In genomic region chr4:170138580-170139194, GRCh38 we compare ENCODE assay signal across 8 cellular contexts. TPM values are rescaled to one million over a fixed set of nuclear protein-coding genes. Genes with fewer than 3 reads are reported as not detected.
DNase-seq lines count a peak whose midpoint lies in the region; ATAC-seq lines count a peak whose summit lies in the region.

No MANE protein-coding gene starts in this region.

- H3K27ac ChIP-seq in CD8-positive, alpha-beta memory T cell (ENCODE audit: low read depth, low read length) = no peak overlapping the region

- no peaks in the 10 kb centered on the region for H3K36me3 ChIP-seq in CD8-positive, alpha-beta memory T cell (ENCODE audit: insufficient read depth, low read length)

- CTCF ChIA-PET in CD8-positive, alpha-beta memory T cell (lab: Charles Lee) = no interaction called here

- peak; percentile 91 for ATAC-seq in GM19438 (IDR thresholded peaks at IDR 0.05; ENCODE audit: low read depth, unreplicated experiment)
- ATAC-seq in HG03520 (IDR thresholded peaks at IDR 0.05; ENCODE audit: unreplicated experiment) = peak; percentile 94
- peak; percentile 60 for ATAC-seq in memory B cell (ENCODE audit: low read depth)

- H3K4me3 Mint-ChIP-seq in CD8-positive, alpha-beta memory T cell = no peak overlapping the region
- no peak overlapping the region for H3K4me3 Mint-ChIP-seq in memory B cell

- H3K4me1 Mint-ChIP-seq in CD8-positive, alpha-beta memory T cell = peaks cover 0 to 5% (median 2%) of the 10 kb centered on the region in 3 donors
- H3K4me1 Mint-ChIP-seq in memory B cell = no peaks in the 10 kb centered on the region

- H3K4me3 ChIP-seq in CD8-positive, alpha-beta memory T cell (ENCODE audit: low read length) = no peak overlapping the region

- H3K27ac Mint-ChIP-seq in CD8-positive, alpha-beta memory T cell = no peak overlapping the region
- H3K27ac Mint-ChIP-seq in memory B cell = no peak overlapping the region

- H3K9me3 ChIP-seq in CD8-positive, alpha-beta memory T cell (ENCODE audit: low read length) = no peaks in the 10 kb centered on the region

- peak; percentile 24 to 68 (median 41) for DNase-seq in CD8-positive, alpha-beta memory T cell
- peak; percentile 69 for DNase-seq in NCI-H748 (lab: John Stamatoyannopoulos, UW; ENCODE audit: unreplicated experiment)
- DNase-seq in activated CD4-positive, alpha-beta T cell treated with anti-CD3 and anti-CD28 coated beads, Interleukin-2, amount 50 U/mL, for 4 hours = peak; percentile 55
- peak; percentile 49 for DNase-seq in effector CD4-positive, alpha-beta T cell
- peak; percentile 51 to 70 for DNase-seq in memory B cell (ENCODE audit: low spot score in 2 of 2)
- DNase-seq in stimulated activated CD8-positive, alpha-beta memory T cell treated with anti-CD3 and anti-CD28 coated beads, Interleukin-15, amount 100 ng/mL, for 4 hours (ENCODE audit: low read depth in 2 of 2) = peak; percentile 7 to 30

- POLR2A ChIA-PET in CD8-positive, alpha-beta memory T cell (lab: Charles Lee) = no interaction called here

- H3K27me3 Mint-ChIP-seq in CD8-positive, alpha-beta memory T cell = no peaks in the 10 kb centered on the region
- peaks cover 4% of the 10 kb centered on the region for H3K27me3 Mint-ChIP-seq in memory B cell

- no peaks in the 10 kb centered on the region for H3K27me3 ChIP-seq in CD8-positive, alpha-beta memory T cell (ENCODE audit: insufficient read depth, low read length, poor library complexity, severe bottlenecking)

- H3K9me3 Mint-ChIP-seq in CD8-positive, alpha-beta memory T cell = peaks cover 0 to 5% (median under 1%) of the 10 kb centered on the region in 5 donors
- H3K9me3 Mint-ChIP-seq in memory B cell = no peaks in the 10 kb centered on the region

- no peaks in the 10 kb centered on the region for H3K4me1 ChIP-seq in CD8-positive, alpha-beta memory T cell (ENCODE audit: insufficient read depth, low read length)

- H3K36me3 Mint-ChIP-seq in CD8-positive, alpha-beta memory T cell = no peaks in the 10 kb centered on the region
- H3K36me3 Mint-ChIP-seq in memory B cell = no peaks in the 10 kb centered on the region

RNA-seq across cellular contexts. Expression of gene AADAT, which starts 48.9 kb away (rescaled TPM):
- total RNA-seq in CD8-positive, alpha-beta memory T cell = not detected
- not detected for polyA plus RNA-seq in CD8-positive, alpha-beta memory T cell

Comparison
In these comparisons a context has a peak if more than half of its experiments do, and no peak if none do; other contexts are left out.
1. DNase-seq: peak in every context shown above with its lines; median percentile 69 in NCI-H748; 60 in memory B cell; 55 in activated CD4-positive, alpha-beta T cell treated with anti-CD3 and anti-CD28 coated beads, Interleukin-2, amount 50 U/mL, for 4 hours; 49 in effector CD4-positive, alpha-beta T cell; 41 in CD8-positive, alpha-beta memory T cell; 18 in stimulated activated CD8-positive, alpha-beta memory T cell treated with anti-CD3 and anti-CD28 coated beads, Interleukin-15, amount 100 ng/mL, for 4 hours.